Comparison of ENCODE assay signal across 9 cellular contexts in genomic region chr7:120554960-120555571, GRCh38.
DNase-seq lines count a peak whose midpoint lies in the region; ATAC-seq and TF ChIP-seq lines count a peak whose summit lies in the region.
"Had no signal": no experiment of that assay in that cellular context is flagged by ENCODE, and none has a peak within 500 bp of the region (broad histone marks: within the 10 kb centered on the region; RNA-seq: fewer than 3 reads in every experiment).

No MANE protein-coding gene starts in this region.

- intact Hi-C loops in vagina (cut with DNase I) = no loop called here

- H3K4me3 ChIP-seq in vagina = no peak overlapping the region
- H3K4me3 ChIP-seq: skin epidermis had no signal

- TF ChIP-seq CTCF in vagina (IDR thresholded peaks at IDR 0.05) = peak in 2 of 3 experiments; percentile 23 to 37

- peak; percentile 49 for ATAC-seq in GM19025 (IDR thresholded peaks at IDR 0.05; ENCODE audit: low read depth, unreplicated experiment)
- ATAC-seq in HG03095 (IDR thresholded peaks at IDR 0.05; ENCODE audit: unreplicated experiment) = peak; percentile 66

- in situ Hi-C loops in Caki2 (cut with HindIII; ENCODE audit: low pct_unique_long_range_greater_than_20kb, low sequenced_read_pairs) = no loop called here

- no peaks in the 10 kb centered on the region for H3K9me3 ChIP-seq in vagina

- no peak for TF ChIP-seq POLR2A in vagina (IDR thresholded peaks at IDR 0.05)

- no peaks in the 10 kb centered on the region for H3K36me3 ChIP-seq in vagina

- DNase-seq in Caki2 (ENCODE audit: low read depth) = peak; percentile 29
- peak; percentile 64 for DNase-seq in NCI-H2081 treated with DMSO at 0.1 percent for 48 hours (lab: John Stamatoyannopoulos, UW)
- DNase-seq in amniotic epithelial cell (ENCODE audit: low read depth) = peak; percentile 68
- DNase-seq in iPS-NIHi7 (ENCODE audit: extremely low spot score) = peak; percentile 64
- no peak for DNase-seq in vagina (ENCODE audit: extremely low spot score in 2 of 2)
- DNase-seq in ureter (ENCODE audit: low spot score) = no peak

- no peak overlapping the region for H3K27ac ChIP-seq in vagina
- H3K27ac ChIP-seq: skin epidermis had no signal

- H3K4me1 ChIP-seq in vagina = no peaks in the 10 kb centered on the region

- H3K27me3 ChIP-seq in vagina = no peaks in the 10 kb centered on the region

Comparison
In these comparisons a context has a peak if more than half of its experiments do, and no peak if none do; other contexts are left out.
1. DNase-seq: peak in Caki2 (single experiment), NCI-H2081 treated with DMSO at 0.1 percent for 48 hours (single experiment), amniotic epithelial cell (single experiment) and iPS-NIHi7 (single experiment); none in vagina (0 of 2) and ureter (single experiment).